In genomic region chr16:78274771-78275170, GRCh38 we compare ENCODE assay signal across 28 cellular contexts.
"Had no signal": no experiment of that assay in that cellular context is flagged by ENCODE, and none has a peak within 500 bp of the region (broad histone marks: within the 10 kb centered on the region; RNA-seq: fewer than 3 reads in every experiment).

No MANE protein-coding gene starts in this region.

- H3K9me3 ChIP-seq: left lung, lower lobe of right lung, ovary, right atrium auricular region, right lobe of liver, stomach, testis, thyroid gland, transverse colon, upper lobe of left lung, vagina had no signal

- H3K4me3 Mint-ChIP-seq: mesothelial cell of epicardium; naive B cell; natural killer cell; nephron progenitor cell; stimulated activated naive B cell treated with anti-CD40 and anti-IgM and Interleukin-4, amounts not matched to agents 10 μg/mL and 1 μg/mL and 100 μg/mL, for 72 hours had no signal

- ATAC-seq: left colon; left lung; lower lobe of right lung; natural killer cell; right lobe of liver; stimulated activated naive B cell treated with anti-CD40 and anti-IgM and Interleukin-4, amounts not matched to agents 10 μg/mL and 1 μg/mL and 100 μg/mL, for 72 hours; stimulated activated naive CD8-positive, alpha-beta T cell treated with anti-CD3 and anti-CD28 coated beads, Interleukin-15, Interleukin-2, amounts not matched to agents 100 U/mL and 50 U/mL, for 24 hours had no signal

- H3K27ac Mint-ChIP-seq: mesothelial cell of epicardium; naive B cell; natural killer cell; nephron progenitor cell; progenitor cell of endocrine pancreas; stimulated activated naive B cell treated with anti-CD40 and anti-IgM and Interleukin-4, amounts not matched to agents 10 μg/mL and 1 μg/mL and 100 μg/mL, for 72 hours had no signal

- H3K4me3 ChIP-seq: left lung, lower lobe of right lung, ovary, right atrium auricular region, right lobe of liver, smooth muscle cell, stomach, testis, thyroid gland, transverse colon, upper lobe of left lung, vagina had no signal

- DNase-seq: hippocampal formation; kidney; left colon; left lung; lower lobe of right lung; mammary epithelial cell; mesendoderm; naive B cell; natural killer cell; nephron progenitor cell; ovary; right lobe of liver; stimulated activated CD4-positive, alpha-beta T cell treated with anti-CD3 and anti-CD28 coated beads, Interleukin-1b, Interleukin-23, amount 100 ng/mL, for 48 hours; stimulated activated CD4-positive, alpha-beta T cell treated with anti-CD3 and anti-CD28 coated beads, Interleukin-2, amount 100 ng/mL, for 48 hours; stimulated activated CD4-positive, alpha-beta T cell treated with anti-CD3 and anti-CD28 coated beads, Interleukin-4, amount 100 ng/mL, for 4 hours; stimulated activated CD8-positive, alpha-beta memory T cell treated with anti-CD3 and anti-CD28 coated beads, Interleukin-4, amount 100 ng/mL, for 48 hours; stimulated activated naive B cell treated with anti-CD40 and anti-IgM and Interleukin-4, amounts not matched to agents 10 μg/mL and 1 μg/mL and 100 μg/mL, for 72 hours; stimulated activated naive CD8-positive, alpha-beta T cell treated with anti-CD3 and anti-CD28 coated beads, Interleukin-15, Interleukin-2, amounts not matched to agents 100 U/mL and 50 U/mL, for 24 hours; stomach; testis; thyroid gland; transverse colon; upper lobe of left lung had no signal

- H3K4me1 Mint-ChIP-seq: mesothelial cell of epicardium; naive B cell; natural killer cell; stimulated activated naive B cell treated with anti-CD40 and anti-IgM and Interleukin-4, amounts not matched to agents 10 μg/mL and 1 μg/mL and 100 μg/mL, for 72 hours had no signal

- FAIRE-seq: kidney had no signal

- H3K4me2 ChIP-seq: smooth muscle cell had no signal

- H3K27me3 ChIP-seq: left lung, ovary, right atrium auricular region, right lobe of liver, stomach, testis, thyroid gland, transverse colon, upper lobe of left lung, vagina had no signal

- H3K36me3 Mint-ChIP-seq: mesothelial cell of epicardium, natural killer cell had no signal

- H3K9me3 Mint-ChIP-seq: mesothelial cell of epicardium; naive B cell; natural killer cell; stimulated activated naive B cell treated with anti-CD40 and anti-IgM and Interleukin-4, amounts not matched to agents 10 μg/mL and 1 μg/mL and 100 μg/mL, for 72 hours had no signal

- H3K4me1 ChIP-seq: left lung, lower lobe of right lung, right atrium auricular region, right lobe of liver, thyroid gland, upper lobe of left lung, vagina had no signal

- H3K27ac ChIP-seq: left lung, lower lobe of right lung, ovary, right atrium auricular region, right lobe of liver, stomach, testis, thyroid gland, transverse colon, upper lobe of left lung, vagina had no signal

- H3K36me3 ChIP-seq: left lung, lower lobe of right lung, ovary, right atrium auricular region, right lobe of liver, stomach, thyroid gland, transverse colon, upper lobe of left lung, vagina had no signal
